1 cellular context compared by ENCODE assay signal in the genomic region with DNA sequence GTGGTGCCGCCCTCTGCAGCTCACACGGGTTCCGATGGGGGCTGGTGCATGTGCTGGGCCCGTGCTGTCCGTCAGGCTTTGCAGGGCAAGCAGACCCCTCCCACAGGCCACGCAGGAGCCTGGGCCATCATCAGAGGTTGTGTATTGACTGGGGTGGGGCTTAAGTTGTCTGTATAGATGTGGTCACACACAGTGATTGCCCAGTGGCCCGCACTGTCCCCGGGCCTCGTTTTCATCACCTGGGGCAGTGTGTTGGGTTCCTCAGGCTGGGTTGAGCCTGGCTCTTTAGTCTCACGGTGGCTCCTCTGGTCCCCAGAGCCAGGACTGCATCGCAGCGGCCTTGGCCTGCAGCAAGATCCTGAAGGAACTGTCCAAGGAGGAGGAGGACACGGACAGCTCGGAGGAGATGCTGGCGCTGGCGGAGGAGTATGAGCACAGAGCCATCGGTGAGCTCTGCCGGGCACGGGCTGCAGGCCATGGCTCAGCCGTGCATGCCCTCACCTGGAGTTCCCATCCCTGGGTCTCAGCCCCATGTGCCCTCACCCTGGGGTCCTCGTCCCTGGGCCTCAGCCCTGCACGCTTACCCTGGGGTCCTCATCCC.
TF ChIP-seq lines count a peak whose summit lies in the region.

No MANE protein-coding gene starts in this region.

TF ChIP-seq in WTC11, 78 proteins besides CTCF, POLR2A, EP300 and RAD21 (continued from another document):
- TF ChIP-seq, protein P1, sequence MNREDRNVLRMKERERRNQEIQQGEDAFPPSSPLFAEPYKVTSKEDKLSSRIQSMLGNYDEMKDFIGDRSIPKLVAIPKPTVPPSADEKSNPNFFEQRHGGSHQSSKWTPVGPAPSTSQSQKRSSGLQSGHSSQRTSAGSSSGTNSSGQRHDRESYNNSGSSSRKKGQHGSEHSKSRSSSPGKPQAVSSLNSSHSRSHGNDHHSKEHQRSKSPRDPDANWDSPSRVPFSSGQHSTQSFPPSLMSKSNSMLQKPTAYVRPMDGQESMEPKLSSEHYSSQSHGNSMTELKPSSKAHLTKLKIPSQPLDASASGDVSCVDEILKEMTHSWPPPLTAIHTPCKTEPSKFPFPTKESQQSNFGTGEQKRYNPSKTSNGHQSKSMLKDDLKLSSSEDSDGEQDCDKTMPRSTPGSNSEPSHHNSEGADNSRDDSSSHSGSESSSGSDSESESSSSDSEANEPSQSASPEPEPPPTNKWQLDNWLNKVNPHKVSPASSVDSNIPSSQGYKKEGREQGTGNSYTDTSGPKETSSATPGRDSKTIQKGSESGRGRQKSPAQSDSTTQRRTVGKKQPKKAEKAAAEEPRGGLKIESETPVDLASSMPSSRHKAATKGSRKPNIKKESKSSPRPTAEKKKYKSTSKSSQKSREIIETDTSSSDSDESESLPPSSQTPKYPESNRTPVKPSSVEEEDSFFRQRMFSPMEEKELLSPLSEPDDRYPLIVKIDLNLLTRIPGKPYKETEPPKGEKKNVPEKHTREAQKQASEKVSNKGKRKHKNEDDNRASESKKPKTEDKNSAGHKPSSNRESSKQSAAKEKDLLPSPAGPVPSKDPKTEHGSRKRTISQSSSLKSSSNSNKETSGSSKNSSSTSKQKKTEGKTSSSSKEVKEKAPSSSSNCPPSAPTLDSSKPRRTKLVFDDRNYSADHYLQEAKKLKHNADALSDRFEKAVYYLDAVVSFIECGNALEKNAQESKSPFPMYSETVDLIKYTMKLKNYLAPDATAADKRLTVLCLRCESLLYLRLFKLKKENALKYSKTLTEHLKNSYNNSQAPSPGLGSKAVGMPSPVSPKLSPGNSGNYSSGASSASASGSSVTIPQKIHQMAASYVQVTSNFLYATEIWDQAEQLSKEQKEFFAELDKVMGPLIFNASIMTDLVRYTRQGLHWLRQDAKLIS (CRISPR knock-in tag; IDR thresholded peaks at IDR 0.05; ENCODE audit: borderline replicate concordance) = no peak
- TF ChIP-seq TCF7 (CRISPR knock-in tag; IDR thresholded peaks at IDR 0.05; ENCODE audit: low read depth) (no peak), SP1 (CRISPR knock-in tag; conservative IDR thresholded peaks at IDR 0.05) (no peak), RELA (CRISPR knock-in tag; IDR thresholded peaks at IDR 0.05; ENCODE audit: borderline replicate concordance) (no peak), NR3C1 (CRISPR knock-in tag; conservative IDR thresholded peaks at IDR 0.05; ENCODE audit: low read depth) (no peak), ZNF317 (CRISPR knock-in tag; IDR thresholded peaks at IDR 0.05; ENCODE audit: borderline replicate concordance, low read depth) (no peak), TEAD4 (CRISPR knock-in tag; IDR thresholded peaks at IDR 0.05) (no peak), JAZF1 (CRISPR knock-in tag; IDR thresholded peaks at IDR 0.05) (no peak)
- TF ChIP-seq, protein P2, sequence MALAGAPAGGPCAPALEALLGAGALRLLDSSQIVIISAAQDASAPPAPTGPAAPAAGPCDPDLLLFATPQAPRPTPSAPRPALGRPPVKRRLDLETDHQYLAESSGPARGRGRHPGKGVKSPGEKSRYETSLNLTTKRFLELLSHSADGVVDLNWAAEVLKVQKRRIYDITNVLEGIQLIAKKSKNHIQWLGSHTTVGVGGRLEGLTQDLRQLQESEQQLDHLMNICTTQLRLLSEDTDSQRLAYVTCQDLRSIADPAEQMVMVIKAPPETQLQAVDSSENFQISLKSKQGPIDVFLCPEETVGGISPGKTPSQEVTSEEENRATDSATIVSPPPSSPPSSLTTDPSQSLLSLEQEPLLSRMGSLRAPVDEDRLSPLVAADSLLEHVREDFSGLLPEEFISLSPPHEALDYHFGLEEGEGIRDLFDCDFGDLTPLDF (CRISPR knock-in tag; IDR thresholded peaks at IDR 0.05) = no peak
- TF ChIP-seq, protein P3, sequence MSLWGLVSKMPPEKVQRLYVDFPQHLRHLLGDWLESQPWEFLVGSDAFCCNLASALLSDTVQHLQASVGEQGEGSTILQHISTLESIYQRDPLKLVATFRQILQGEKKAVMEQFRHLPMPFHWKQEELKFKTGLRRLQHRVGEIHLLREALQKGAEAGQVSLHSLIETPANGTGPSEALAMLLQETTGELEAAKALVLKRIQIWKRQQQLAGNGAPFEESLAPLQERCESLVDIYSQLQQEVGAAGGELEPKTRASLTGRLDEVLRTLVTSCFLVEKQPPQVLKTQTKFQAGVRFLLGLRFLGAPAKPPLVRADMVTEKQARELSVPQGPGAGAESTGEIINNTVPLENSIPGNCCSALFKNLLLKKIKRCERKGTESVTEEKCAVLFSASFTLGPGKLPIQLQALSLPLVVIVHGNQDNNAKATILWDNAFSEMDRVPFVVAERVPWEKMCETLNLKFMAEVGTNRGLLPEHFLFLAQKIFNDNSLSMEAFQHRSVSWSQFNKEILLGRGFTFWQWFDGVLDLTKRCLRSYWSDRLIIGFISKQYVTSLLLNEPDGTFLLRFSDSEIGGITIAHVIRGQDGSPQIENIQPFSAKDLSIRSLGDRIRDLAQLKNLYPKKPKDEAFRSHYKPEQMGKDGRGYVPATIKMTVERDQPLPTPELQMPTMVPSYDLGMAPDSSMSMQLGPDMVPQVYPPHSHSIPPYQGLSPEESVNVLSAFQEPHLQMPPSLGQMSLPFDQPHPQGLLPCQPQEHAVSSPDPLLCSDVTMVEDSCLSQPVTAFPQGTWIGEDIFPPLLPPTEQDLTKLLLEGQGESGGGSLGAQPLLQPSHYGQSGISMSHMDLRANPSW (CRISPR knock-in tag; conservative IDR thresholded peaks at IDR 0.05; ENCODE audit: low read depth) = no peak
- TF ChIP-seq, protein P4, sequence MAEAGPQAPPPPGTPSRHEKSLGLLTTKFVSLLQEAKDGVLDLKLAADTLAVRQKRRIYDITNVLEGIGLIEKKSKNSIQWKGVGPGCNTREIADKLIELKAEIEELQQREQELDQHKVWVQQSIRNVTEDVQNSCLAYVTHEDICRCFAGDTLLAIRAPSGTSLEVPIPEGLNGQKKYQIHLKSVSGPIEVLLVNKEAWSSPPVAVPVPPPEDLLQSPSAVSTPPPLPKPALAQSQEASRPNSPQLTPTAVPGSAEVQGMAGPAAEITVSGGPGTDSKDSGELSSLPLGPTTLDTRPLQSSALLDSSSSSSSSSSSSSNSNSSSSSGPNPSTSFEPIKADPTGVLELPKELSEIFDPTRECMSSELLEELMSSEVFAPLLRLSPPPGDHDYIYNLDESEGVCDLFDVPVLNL (CRISPR knock-in tag; IDR thresholded peaks at IDR 0.05; ENCODE audit: borderline replicate concordance, low read depth) = no peak
- TF ChIP-seq, protein P5, sequence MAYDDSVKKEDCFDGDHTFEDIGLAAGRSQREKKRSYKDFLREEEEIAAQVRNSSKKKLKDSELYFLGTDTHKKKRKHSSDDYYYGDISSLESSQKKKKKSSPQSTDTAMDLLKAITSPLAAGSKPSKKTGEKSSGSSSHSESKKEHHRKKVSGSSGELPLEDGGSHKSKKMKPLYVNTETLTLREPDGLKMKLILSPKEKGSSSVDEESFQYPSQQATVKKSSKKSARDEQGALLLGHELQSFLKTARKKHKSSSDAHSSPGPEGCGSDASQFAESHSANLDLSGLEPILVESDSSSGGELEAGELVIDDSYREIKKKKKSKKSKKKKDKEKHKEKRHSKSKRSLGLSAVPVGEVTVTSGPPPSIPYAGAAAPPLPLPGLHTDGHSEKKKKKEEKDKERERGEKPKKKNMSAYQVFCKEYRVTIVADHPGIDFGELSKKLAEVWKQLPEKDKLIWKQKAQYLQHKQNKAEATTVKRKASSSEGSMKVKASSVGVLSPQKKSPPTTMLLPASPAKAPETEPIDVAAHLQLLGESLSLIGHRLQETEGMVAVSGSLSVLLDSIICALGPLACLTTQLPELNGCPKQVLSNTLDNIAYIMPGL (CRISPR knock-in tag; IDR thresholded peaks at IDR 0.05) = no peak
- TF ChIP-seq, protein P6, sequence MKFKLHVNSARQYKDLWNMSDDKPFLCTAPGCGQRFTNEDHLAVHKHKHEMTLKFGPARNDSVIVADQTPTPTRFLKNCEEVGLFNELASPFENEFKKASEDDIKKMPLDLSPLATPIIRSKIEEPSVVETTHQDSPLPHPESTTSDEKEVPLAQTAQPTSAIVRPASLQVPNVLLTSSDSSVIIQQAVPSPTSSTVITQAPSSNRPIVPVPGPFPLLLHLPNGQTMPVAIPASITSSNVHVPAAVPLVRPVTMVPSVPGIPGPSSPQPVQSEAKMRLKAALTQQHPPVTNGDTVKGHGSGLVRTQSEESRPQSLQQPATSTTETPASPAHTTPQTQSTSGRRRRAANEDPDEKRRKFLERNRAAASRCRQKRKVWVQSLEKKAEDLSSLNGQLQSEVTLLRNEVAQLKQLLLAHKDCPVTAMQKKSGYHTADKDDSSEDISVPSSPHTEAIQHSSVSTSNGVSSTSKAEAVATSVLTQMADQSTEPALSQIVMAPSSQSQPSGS (CRISPR knock-in tag; IDR thresholded peaks at IDR 0.05; ENCODE audit: borderline replicate concordance, low read depth) = no peak
- TF ChIP-seq, protein P7, sequence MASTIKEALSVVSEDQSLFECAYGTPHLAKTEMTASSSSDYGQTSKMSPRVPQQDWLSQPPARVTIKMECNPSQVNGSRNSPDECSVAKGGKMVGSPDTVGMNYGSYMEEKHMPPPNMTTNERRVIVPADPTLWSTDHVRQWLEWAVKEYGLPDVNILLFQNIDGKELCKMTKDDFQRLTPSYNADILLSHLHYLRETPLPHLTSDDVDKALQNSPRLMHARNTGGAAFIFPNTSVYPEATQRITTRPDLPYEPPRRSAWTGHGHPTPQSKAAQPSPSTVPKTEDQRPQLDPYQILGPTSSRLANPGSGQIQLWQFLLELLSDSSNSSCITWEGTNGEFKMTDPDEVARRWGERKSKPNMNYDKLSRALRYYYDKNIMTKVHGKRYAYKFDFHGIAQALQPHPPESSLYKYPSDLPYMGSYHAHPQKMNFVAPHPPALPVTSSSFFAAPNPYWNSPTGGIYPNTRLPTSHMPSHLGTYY (CRISPR knock-in tag; IDR thresholded peaks at IDR 0.05) = no peak
